ENCODE assay signal across 15 cellular contexts in the genomic region with DNA sequence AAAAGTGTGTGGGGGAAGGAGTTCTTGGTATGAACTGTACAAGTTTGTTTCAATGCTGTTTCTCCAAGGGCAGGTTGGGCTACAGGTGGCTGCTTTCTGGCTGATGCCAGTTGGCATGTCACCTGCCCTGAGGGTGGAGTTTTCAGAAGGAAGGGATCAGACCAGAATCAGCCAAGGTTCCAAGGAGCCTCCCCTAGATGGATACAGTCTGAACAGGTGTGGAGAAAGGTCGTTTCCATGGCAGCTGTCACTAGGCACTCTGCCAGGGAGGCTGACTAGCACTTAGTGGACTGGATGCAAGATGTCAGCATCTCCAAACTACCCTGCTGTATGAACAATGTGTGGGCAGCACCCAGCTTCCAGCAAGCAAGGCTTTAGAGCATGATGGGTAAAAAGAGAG.
DNase-seq lines count a peak whose midpoint lies in the region; ATAC-seq lines count a peak whose summit lies in the region.
"Had no signal": no experiment of that assay in that cellular context is flagged by ENCODE, and none has a peak within 500 bp of the region (broad histone marks: within the 10 kb centered on the region; RNA-seq: fewer than 3 reads in every experiment).

No MANE protein-coding gene starts in this region.

- H3K9ac ChIP-seq in Karpas-422 (ENCODE audit: low read length), result peak overlapping the region; percentile 69
- H3K9ac ChIP-seq: BLaER1 had no signal

- no peaks in the 10 kb centered on the region for H3K36me3 ChIP-seq in Karpas-422 (ENCODE audit: insufficient read depth, low read length)
- no peaks in the 10 kb centered on the region for H3K36me3 ChIP-seq in aorta (ENCODE audit: control insufficient read depth in 1 of 2, insufficient read depth in 2 of 2, low read length in 1 of 2)
- H3K36me3 ChIP-seq: BLaER1 had no signal

- H3K79me2 ChIP-seq in Karpas-422 (ENCODE audit: low read length), result no peaks in the 10 kb centered on the region

- 0 out of 2 replicates have a peak overlapping the region, but pooled peaks have one; percentile 8 for H3K4me3 ChIP-seq in Karpas-422 (ENCODE audit: low read length)
- H3K4me3 ChIP-seq in aorta (ENCODE audit: low read length in 2 of 2), result no peak overlapping the region
- H3K4me3 ChIP-seq: BLaER1, lung had no signal

- WGBS in aorta, 2 donors, result 60 to 81% methylated on average over 1 of the region's 1 CpG

- H3K27ac ChIP-seq in Karpas-422 (ENCODE audit: low read length) (peak overlapping the region; percentile 97), aorta (ENCODE audit: low read depth in 1 of 2, low read length in 2 of 2) (no peak overlapping the region)
- H3K27ac ChIP-seq: BLaER1 had no signal

- H3K27me3 ChIP-seq in Karpas-422 (ENCODE audit: low read length) (no peaks in the 10 kb centered on the region), aorta (ENCODE audit: control insufficient read depth in 1 of 2, insufficient read depth in 2 of 2, low read length in 1 of 2) (no peaks in the 10 kb centered on the region)
- H3K27me3 ChIP-seq: BLaER1 had no signal

- H3K4me2 ChIP-seq in Karpas-422 (ENCODE audit: low read depth, low read length, poor library complexity, severe bottlenecking), result peak overlapping the region; percentile 52

- DNase-seq in DMS79 (lab: John Stamatoyannopoulos, UW), result peak; percentile 25
- DNase-seq in Karpas-422, result peak; percentile 80
- DNase-seq in NCI-H748 (lab: John Stamatoyannopoulos, UW; ENCODE audit: unreplicated experiment), result peak; percentile 95
- peak; percentile 7 for DNase-seq in kidney tubule cell (ENCODE audit: low spot score)
- DNase-seq in aorta, result no peak
- DNase-seq in ureter (ENCODE audit: low spot score), result no peak
- DNase-seq in A172 (ENCODE audit: low spot score), result no peak
- DNase-seq: activated B cell treated with CpG ODN at 0.5 μM for 24 hours, activated gamma-delta T cell, amygdala, foreskin fibroblast, H7 had no signal

- H4K20me1 ChIP-seq in Karpas-422 (ENCODE audit: insufficient read depth, low read depth, low read length), result no peaks in the 10 kb centered on the region
- H4K20me1 ChIP-seq: BLaER1 had no signal

- no peak overlapping the region for H2AFZ ChIP-seq in Karpas-422 (ENCODE audit: low read length)

- H3K9me3 ChIP-seq in Karpas-422 (ENCODE audit: low read length) (no peaks in the 10 kb centered on the region; the same call in 1 of the 2 replicates), aorta (ENCODE audit: control insufficient read depth, low read length) (no peaks in the 10 kb centered on the region)

- intact Hi-C loops in aorta (cut with DNase I), result no loop called here

- ATAC-seq in aorta (ENCODE audit: low FRiP score), result no peak
- ATAC-seq: natural killer cell treated with Interleukin-12 subunit alpha and Interleukin-12 subunit beta and Interleukin-15 and Interleukin-18, amount 100 ng/mL, for 72 hours had no signal

- H3K4me1 ChIP-seq in Karpas-422 (ENCODE audit: low read length) (peaks cover 82% of the 10 kb centered on the region), aorta (ENCODE audit: control insufficient read depth in 1 of 2, insufficient read depth in 2 of 2, low read length in 2 of 2) (no peaks in the 10 kb centered on the region)

- H3K9me2 ChIP-seq in Karpas-422 (replicated peaks; ENCODE audit: insufficient read depth, low read length), result no peaks in the 10 kb centered on the region

Comparison
In these comparisons a context has a peak if more than half of its experiments do, and no peak if none do; other contexts are left out.
1. DNase-seq: peak in DMS79 (single experiment), Karpas-422 (single experiment), NCI-H748 (single experiment) and kidney tubule cell (single experiment); none in aorta (0 of 2), ureter (single experiment) and A172 (single experiment).